In the genomic region with DNA sequence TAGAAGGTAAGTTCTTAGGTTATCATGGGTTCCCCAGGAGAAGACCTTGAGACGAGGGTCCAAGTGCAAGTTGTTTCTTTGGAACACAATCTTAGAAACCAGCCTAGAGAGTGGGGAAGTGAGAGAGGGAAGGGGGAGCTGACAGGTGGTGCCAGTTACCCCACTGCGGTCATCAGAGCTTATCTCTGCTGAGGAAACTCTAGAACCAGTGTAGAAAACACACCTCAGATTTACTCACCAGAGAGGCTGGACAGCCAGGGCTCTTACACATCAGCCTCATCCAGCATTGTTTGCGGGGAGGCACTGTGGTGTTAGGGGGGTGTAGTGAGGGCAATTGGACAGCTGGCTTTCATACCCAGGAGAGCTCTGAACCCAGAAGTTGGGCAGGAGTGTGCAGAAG, we compare ENCODE assay signal across 23 cellular contexts.
DNase-seq lines count a peak whose midpoint lies in the region; FAIRE-seq and TF ChIP-seq lines count a peak whose summit lies in the region.
"Had no signal": no experiment of that assay in that cellular context is flagged by ENCODE, and none has a peak within 500 bp of the region (broad histone marks: within the 10 kb centered on the region; RNA-seq: fewer than 3 reads in every experiment).

No MANE protein-coding gene starts in this region.

- no peak overlapping the region for H2BK120ac ChIP-seq in H1 (replicated peaks; ENCODE audit: low read depth, low read length)

- CTCF ChIA-PET in H1 (lab: Charles Lee; ENCODE audit: partially characterized antibody), result interaction anchor here (0.7 to 5.3 kb wide), 4 partner anchors 10 to 480 kb away, joined by 3 to 26 read pairs (median 8); no protein-coding TSS in a partner anchor

- no peaks in the 10 kb centered on the region for H3K79me1 ChIP-seq in H1 (ENCODE audit: low read depth, low read length)

- 75% methylated on average over 3 of the region's 3 CpGs; no CpG with 5 or more reads in 1 of the 2 experiments for WGBS in H1 (ENCODE audit: extremely low coverage in 1 of 2, insufficient coverage in 1 of 2, insufficient read length in 1 of 2, insufficient replicate concordance in 2 of 2, low coverage in 1 of 2, low lambda C conversion rate in 2 of 2, missing lambda C conversion rate in 1 of 2), 2 experiments
- WGBS in transverse colon (ENCODE audit: low coverage in 1 of 2), 2 donors, result 68% methylated on average over 3 of the region's 3 CpGs; no CpG with 5 or more reads in 1 of the 2 donors

- no peak overlapping the region for H4K8ac ChIP-seq in H1 (ENCODE audit: extremely low read depth, insufficient read depth, low read length)

- H3K14ac ChIP-seq in H1 (ENCODE audit: insufficient read length), result no peak overlapping the region

- no peak overlapping the region for H2AK5ac ChIP-seq in H1 (ENCODE audit: low read depth, low read length)

- H2BK20ac ChIP-seq in H1 (ENCODE audit: low read length), result no peak overlapping the region

- DNase-seq in GM12865 (ENCODE audit: low read depth), result peak; percentile 12
- DNase-seq in H1 (ENCODE audit: low read depth in 1 of 2, low spot score in 2 of 2), result no peak
- no peak for DNase-seq in DMS79 (lab: John Stamatoyannopoulos, UW)
- no peak for DNase-seq in GDM1 (lab: John Stamatoyannopoulos, UW)
- DNase-seq in DMS79 treated with DMSO at 0.1 percent for 48 hours (lab: John Stamatoyannopoulos, UW), result no peak
- DNase-seq in transverse colon, result no peak
- DNase-seq: 8988T; ACHN; AML-193; CD4-positive, alpha-beta memory T cell; CD4-positive, CD25-positive, alpha-beta regulatory T cell; CD8-positive, alpha-beta memory T cell; COR-L47; DMS 273 treated with DMSO at 0.1 percent for 48 hours; DMS53; DND-41; EL; GF-D8 had no signal

- no peak overlapping the region for H3K27ac ChIP-seq in OCI-LY3 (ENCODE audit: low read length)
- H3K27ac ChIP-seq in H1 (ENCODE audit: low read depth, low read length), result no peak overlapping the region
- no peak overlapping the region for H3K27ac ChIP-seq in transverse colon
- H3K27ac ChIP-seq: BLaER1 treated with 17β-estradiol and CSF1 and Interleukin-3, amounts not matched to agents 10 nM and 100 nM had no signal

- no peaks in the 10 kb centered on the region for H3K9me3 ChIP-seq in OCI-LY3 (ENCODE audit: insufficient read depth, low read length)
- no peaks in the 10 kb centered on the region for H3K9me3 ChIP-seq in H1 (ENCODE audit: insufficient read depth in 2 of 2, low read depth in 1 of 2, low read length in 1 of 2)
- H3K9me3 ChIP-seq in transverse colon, result no peaks in the 10 kb centered on the region

- TF ChIP-seq EP300 in H1 (IDR thresholded peaks at IDR 0.05; ENCODE audit: borderline replicate concordance in 1 of 2, low read depth in 2 of 2, low read length in 2 of 2) (no peak), transverse colon (IDR thresholded peaks at IDR 0.05; ENCODE audit: low read depth) (no peak)

- in situ Hi-C loops in transverse colon (cut with MboI; ENCODE audit: low pct_ligation_motif_present in 1 of 4, low pct_unique_long_range_greater_than_20kb in 1 of 4, low sequenced_read_pairs in 3 of 4), result loop anchor here in 3 of 4 donors (10.0 to 25.0 kb wide), 4 partner anchors 437 to 1012 kb away; a partner anchor contains a TSS

- no peak overlapping the region for H2BK5ac ChIP-seq in H1 (ENCODE audit: low read depth, low read length)

- intact Hi-C loops in transverse colon (cut with DNase I; ENCODE audit: low total_unique reads), result no loop called here

- H4K91ac ChIP-seq in H1 (replicated peaks; ENCODE audit: insufficient read length, low read length), result no peak overlapping the region

- H3K23me2 ChIP-seq in H1 (ENCODE audit: low read depth, low read length), result no peaks in the 10 kb centered on the region

- FAIRE-seq in H1 (lab: Jason Lieb, UNC), result no peak
- FAIRE-seq: A204.1, GM12891, GM19239 had no signal

- peak overlapping the region; percentile 72; the same call in 1 of the 2 replicates for H2BK15ac ChIP-seq in H1 (ENCODE audit: low read length)

- no peaks in the 10 kb centered on the region for H3K79me2 ChIP-seq in OCI-LY3 (ENCODE audit: low read length)
- H3K79me2 ChIP-seq in H1 (ENCODE audit: control insufficient read depth in 1 of 2, insufficient read depth in 2 of 2, low read length in 2 of 2), result no peaks in the 10 kb centered on the region

- no peak for TF ChIP-seq POLR2A in H1 (IDR thresholded peaks at IDR 0.05; ENCODE audit: control extremely low read depth in 1 of 2, low read depth in 2 of 2, low read length in 2 of 2)
- TF ChIP-seq POLR2A in transverse colon (IDR thresholded peaks at IDR 0.05), result no peak

- H3K4me2 ChIP-seq in OCI-LY3 (ENCODE audit: low read length) (peak overlapping the region; percentile 47), H1 (ENCODE audit: insufficient read depth in 1 of 2, low read depth in 2 of 2, low read length in 2 of 2) (no peak overlapping the region)
- H3K4me2 ChIP-seq: BLaER1 treated with 17β-estradiol and CSF1 and Interleukin-3, amounts not matched to agents 10 nM and 100 nM had no signal

- H3K4me3 ChIP-seq in GM12865 (ENCODE audit: low read depth, low read length), result no peak overlapping the region
- no peak overlapping the region for H3K4me3 ChIP-seq in OCI-LY3 (ENCODE audit: low read length)
- H3K4me3 ChIP-seq in H1 (ENCODE audit: extremely low read depth in 1 of 4, insufficient read depth in 2 of 4, low read depth in 3 of 4, low read length in 4 of 4), result no peak overlapping the region
- no peak overlapping the region for H3K4me3 ChIP-seq in transverse colon
- H3K4me3 ChIP-seq: BLaER1 treated with 17β-estradiol and CSF1 and Interleukin-3, amounts not matched to agents 10 nM and 100 nM had no signal

- no peak overlapping the region for H4K5ac ChIP-seq in H1 (ENCODE audit: insufficient read length, low read depth, low read length)

- H3K4ac ChIP-seq in H1 (replicated peaks; ENCODE audit: insufficient read length, low read depth, low read length), result no peak overlapping the region

- H3K4me1 ChIP-seq in OCI-LY3 (ENCODE audit: low read length) (peaks cover 19% of the 10 kb centered on the region), H1 (replicated peaks in 1 of 4; ENCODE audit: control insufficient read depth in 3 of 4, insufficient read depth in 4 of 4, low read length in 3 of 4) (peaks cover 0 to 7% (median 4%) of the 10 kb centered on the region in 4 experiments; a peak in 5 of 7 replicates), transverse colon (no peaks in the 10 kb centered on the region)
- H3K4me1 ChIP-seq: BLaER1 treated with 17β-estradiol and CSF1 and Interleukin-3, amounts not matched to agents 10 nM and 100 nM had no signal

- POLR2A ChIA-PET in H1 (lab: Charles Lee; ENCODE audit: partially characterized antibody), result no interaction called here

- no peak overlapping the region for H2AFZ ChIP-seq in OCI-LY3 (ENCODE audit: low read depth, low read length)
- H2AFZ ChIP-seq in H1 (ENCODE audit: low read length), result no peak overlapping the region

- H3K9ac ChIP-seq in OCI-LY3 (ENCODE audit: low read length) (no peak overlapping the region), H1 (replicated peaks in 1 of 4; ENCODE audit: extremely low read depth in 1 of 4, low read depth in 3 of 4, low read length in 3 of 4) (no peak overlapping the region)
- H3K9ac ChIP-seq: BLaER1 treated with 17β-estradiol and CSF1 and Interleukin-3, amounts not matched to agents 10 nM and 100 nM had no signal

- TF ChIP-seq RAD21 in H1 (IDR thresholded peaks at IDR 0.05 in 1 of 2, conservative IDR thresholded peaks at IDR 0.05 in 1 of 2; ENCODE audit: low read depth in 2 of 2, low read length in 2 of 2), result no peak

- no peak overlapping the region for H2BK12ac ChIP-seq in H1 (ENCODE audit: low read depth, low read length)

- H3K27me3 ChIP-seq in OCI-LY3 (ENCODE audit: low read depth, low read length), result no peaks in the 10 kb centered on the region
- no peaks in the 10 kb centered on the region for H3K27me3 ChIP-seq in H1 (replicated peaks in 1 of 4; ENCODE audit: control insufficient read depth in 3 of 4, extremely low read depth in 1 of 4, insufficient read depth in 3 of 4, low read length in 3 of 4)
- no peaks in the 10 kb centered on the region for H3K27me3 ChIP-seq in transverse colon
- H3K27me3 ChIP-seq: BLaER1 treated with 17β-estradiol and CSF1 and Interleukin-3, amounts not matched to agents 10 nM and 100 nM had no signal

- H3K18ac ChIP-seq in H1 (ENCODE audit: extremely low read depth, low read length), result no peak overlapping the region

- no peaks in the 10 kb centered on the region for H3K36me3 ChIP-seq in OCI-LY3 (replicated peaks; ENCODE audit: low read depth, low read length)
- H3K36me3 ChIP-seq in H1 (ENCODE audit: control insufficient read depth in 2 of 4, insufficient read depth in 4 of 4, low read length in 3 of 4), result no peaks in the 10 kb centered on the region
- no peaks in the 10 kb centered on the region for H3K36me3 ChIP-seq in transverse colon
- H3K36me3 ChIP-seq: BLaER1 treated with 17β-estradiol and CSF1 and Interleukin-3, amounts not matched to agents 10 nM and 100 nM had no signal

- H4K20me1 ChIP-seq in OCI-LY3 (ENCODE audit: insufficient read depth, low read length) (no peaks in the 10 kb centered on the region), H1 (replicated peaks in 1 of 2; ENCODE audit: control insufficient read depth in 1 of 2, insufficient read depth in 2 of 2, low read length in 2 of 2) (no peaks in the 10 kb centered on the region)
- H4K20me1 ChIP-seq: BLaER1 treated with 17β-estradiol and CSF1 and Interleukin-3, amounts not matched to agents 10 nM and 100 nM had no signal

- no peak for TF ChIP-seq CTCF in GM12865 (IDR thresholded peaks at IDR 0.05; ENCODE audit: insufficient read depth, low read depth, low read length, missing control alignments)
- no peak for TF ChIP-seq CTCF in OCI-LY3 (IDR thresholded peaks at IDR 0.05; ENCODE audit: low read depth, low read length)
- TF ChIP-seq CTCF in H1 (IDR thresholded peaks at IDR 0.05; ENCODE audit: control extremely low read depth in 1 of 3, insufficient read depth in 1 of 3, low read depth in 1 of 3, low read length in 3 of 3), result no peak
- no peak for TF ChIP-seq CTCF in transverse colon (IDR thresholded peaks at IDR 0.05)

- H3K56ac ChIP-seq in H1 (replicated peaks; ENCODE audit: insufficient read length, low read depth, low read length), result no peak overlapping the region

- no peak overlapping the region for H3K23ac ChIP-seq in H1 (ENCODE audit: insufficient read length)

TF ChIP-seq in H1, 55 proteins besides CTCF, POLR2A, EP300 and RAD21 (continues in another document):
- TF ChIP-seq RNF2 (IDR thresholded peaks at IDR 0.05; ENCODE audit: borderline replicate concordance, low read depth, low read length, missing control alignments, poor library complexity, severe bottlenecking) (no peak), NRF1 (IDR thresholded peaks at IDR 0.05; ENCODE audit: low read depth, low read length) (no peak), CREB1 (IDR thresholded peaks at IDR 0.05) (no peak), KDM4A (IDR thresholded peaks at IDR 0.05; ENCODE audit: low read depth, low read length, severe bottlenecking) (no peak), SIX5 (IDR thresholded peaks at IDR 0.05; ENCODE audit: low read depth, low read length) (no peak), RFX5 (IDR thresholded peaks at IDR 0.05; ENCODE audit: borderline replicate concordance, low read depth, low read length) (no peak), TAF7 (optimal IDR thresholded peaks at IDR 0.05; ENCODE audit: borderline replicate concordance, low read depth, low read length) (no peak), MAFK (IDR thresholded peaks at IDR 0.05; ENCODE audit: low read depth, low read length) (no peak), KDM1A (IDR thresholded peaks at IDR 0.05; ENCODE audit: borderline replicate concordance, low read length) (no peak)
